In the genomic region with DNA sequence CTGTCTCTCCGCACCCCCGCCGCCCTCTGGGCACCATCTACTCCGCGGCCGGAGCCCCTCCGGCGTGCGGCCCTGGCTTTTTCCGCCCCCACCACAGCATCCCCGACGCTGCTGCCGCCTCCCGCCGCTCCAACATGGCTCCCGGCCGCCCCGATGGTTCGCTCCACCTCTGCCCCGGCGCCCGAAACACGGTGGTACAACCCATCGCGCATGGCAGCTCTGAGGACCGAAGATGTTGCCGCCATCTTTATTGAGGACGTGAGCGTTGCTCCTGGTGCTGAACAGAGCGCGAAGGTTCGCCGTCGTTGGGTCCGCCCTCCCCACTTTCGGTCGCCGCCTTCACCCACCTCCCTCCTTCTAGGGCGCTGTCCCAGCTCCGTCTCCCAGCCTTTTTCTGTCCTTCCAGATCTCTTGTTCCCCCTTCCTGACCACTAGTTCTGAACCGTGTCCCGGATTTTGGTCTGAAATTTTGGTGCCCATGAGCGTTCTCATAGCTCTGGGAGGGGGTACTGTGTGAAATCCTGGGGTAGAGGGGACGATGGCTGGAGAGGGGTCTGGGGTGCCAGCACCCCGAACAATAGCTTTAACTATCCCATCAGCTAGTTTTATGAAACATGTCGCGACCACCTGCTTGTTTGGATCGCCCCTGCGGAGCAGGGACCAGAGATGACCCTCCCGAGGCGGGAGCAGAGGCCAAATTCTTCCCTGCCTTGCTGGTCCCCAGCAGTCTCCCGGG, we compare ENCODE assay signal across 8 cellular contexts. TPM values are rescaled to one million over a fixed set of nuclear protein-coding genes. Genes with fewer than 3 reads are reported as not detected.
DNase-seq lines count a peak whose midpoint lies in the region; ATAC-seq and TF ChIP-seq lines count a peak whose summit lies in the region.

CELSR3 (minus strand) TSS at position 134 of the 736 bp plus-strand sequence. CDS start 252 bp downstream, outside the sequence.

- DNase-seq in DMS 273 (lab: John Stamatoyannopoulos, UW; ENCODE audit: unreplicated experiment) (peak; percentile 91), SHP77 treated with DMSO at 0.1 percent for 48 hours (lab: John Stamatoyannopoulos, UW) (peak; percentile 58), adrenal gland (peak; percentile 76 to 94 (median 87)), left cardiac atrium (peak; percentile 79), ovary (peak in 4 of 5 donors; percentile 53 to 81 (median 62)), aorta (peak; percentile 83 to 92)
- DNase-seq in Jurkat, Clone E6-1 (ENCODE audit: low read depth, low spot score), result no peak

- peak within 1 kb of the TSS; percentile 43 to 96 (median 71) for H3K27ac ChIP-seq in adrenal gland
- H3K27ac ChIP-seq in ovary, result peak within 1 kb of the TSS in 1 of 2 donors; percentile 60
- peak within 1 kb of the TSS; percentile 68 to 83 for H3K27ac ChIP-seq in aorta (ENCODE audit: low read depth in 1 of 2, low read length in 2 of 2)

- TF ChIP-seq CTCF in adrenal gland (IDR thresholded peaks at IDR 0.05) (peak in 1 of 6 experiments; percentile 13), ovary (IDR thresholded peaks at IDR 0.05) (no peak)

- H3K27me3 ChIP-seq in adrenal gland, result no peaks in the 10 kb centered on the region
- H3K27me3 ChIP-seq in ovary, result no peaks in the 10 kb centered on the region
- H3K27me3 ChIP-seq in aorta (ENCODE audit: control insufficient read depth in 1 of 2, insufficient read depth in 2 of 2, low read length in 1 of 2), result no peaks in the 10 kb centered on the region

- ATAC-seq in left cardiac atrium (peak; percentile 58 to 69), aorta (ENCODE audit: low FRiP score) (peak; percentile 72), GM21786 (IDR thresholded peaks at IDR 0.05; ENCODE audit: unreplicated experiment) (no peak)

- intact Hi-C loops in adrenal gland (cut with DNase I) (no loop called here), left cardiac atrium (cut with DNase I) (no loop called here), ovary (cut with DNase I) (no loop called here), aorta (cut with DNase I) (no loop called here)

- H3K36me3 ChIP-seq in adrenal gland (replicated peaks in 1 of 2) (no peaks in the 10 kb centered on the region), ovary (no peaks in the 10 kb centered on the region), aorta (ENCODE audit: control insufficient read depth in 1 of 2, insufficient read depth in 2 of 2, low read length in 1 of 2) (no peaks in the 10 kb centered on the region)

- H3K4me3 ChIP-seq in Jurkat, Clone E6-1 (ENCODE audit: low read length), result peak within 1 kb of the TSS; percentile 47
- H3K4me3 ChIP-seq in adrenal gland (peak within 1 kb of the TSS in 3 of 4 donors; percentile 9 to 52 (median 25)), ovary (peak within 1 kb of the TSS; percentile 44), aorta (ENCODE audit: low read length in 2 of 2) (peak within 1 kb of the TSS; percentile 10 to 39)

- no peaks in the 10 kb centered on the region for H3K9me3 ChIP-seq in adrenal gland (replicated peaks in 1 of 3)
- no peaks in the 10 kb centered on the region for H3K9me3 ChIP-seq in ovary
- H3K9me3 ChIP-seq in aorta (ENCODE audit: control insufficient read depth, low read length), result no peaks in the 10 kb centered on the region

- no peak for TF ChIP-seq EP300 in ovary (IDR thresholded peaks at IDR 0.05)

- TF ChIP-seq POLR2A in adrenal gland (IDR thresholded peaks at IDR 0.05) (peak; percentile 47 to 54), ovary (IDR thresholded peaks at IDR 0.05) (no peak)

- H3K4me1 ChIP-seq in adrenal gland (replicated peaks in 1 of 2), result peaks cover 16 to 29% of the 10 kb centered on the region in 2 donors
- peaks cover 8% of the 10 kb centered on the region for H3K4me1 ChIP-seq in ovary (ENCODE audit: insufficient read depth)
- no peaks in the 10 kb centered on the region for H3K4me1 ChIP-seq in aorta (ENCODE audit: control insufficient read depth in 1 of 2, insufficient read depth in 2 of 2, low read length in 2 of 2)

- WGBS in adrenal gland, 4 donors, result 1% methylated on average over 22 to 52 of the region's 52 CpGs
- 1% methylated on average over 40 to 52 of the region's 52 CpGs for WGBS in ovary, 3 donors
- 0 to 1% methylated on average over 48 to 52 of the region's 52 CpGs for WGBS in aorta, 2 donors

RNA-seq across cellular contexts. Expression of gene CELSR3, which starts in this region (rescaled TPM):
- 12.6 TPM for polyA plus RNA-seq in Jurkat, Clone E6-1 (2012; ENCODE audit: insufficient read depth, insufficient read length)
- total RNA-seq in adrenal gland (1 to 10 TPM in 5 of 8 donors, under 1 TPM in 3; 0.78 to 3.9 (median 1.3) TPM), left cardiac atrium (under 1 TPM; 0.24 to 0.39 TPM), ovary (1 to 10 TPM in 3 of 7 donors, under 1 TPM in 4; 0.23 to 3.4 (median 0.92) TPM), aorta (1 to 10 TPM in 1 of 2 donors, under 1 TPM in 1; 0.91 to 1.3 TPM)
- polyA plus RNA-seq in adrenal gland (10 to 100 TPM in 1 of 3 donors, 1 to 10 TPM in 2; 1.4 to 23.5 (median 4.4) TPM), ovary (under 1 TPM; 0.48 to 0.69 TPM), aorta (1 to 10 TPM in 1 of 2 donors, under 1 TPM in 1; 0.25 to 1.3 TPM)

Comparison
In these comparisons a context has a peak if more than half of its experiments do, and no peak if none do; other contexts are left out.
1. Peak in DNase-seq and ATAC-seq in left cardiac atrium; RNA of the gene not detected or under 1 TPM.